In the genomic region with DNA sequence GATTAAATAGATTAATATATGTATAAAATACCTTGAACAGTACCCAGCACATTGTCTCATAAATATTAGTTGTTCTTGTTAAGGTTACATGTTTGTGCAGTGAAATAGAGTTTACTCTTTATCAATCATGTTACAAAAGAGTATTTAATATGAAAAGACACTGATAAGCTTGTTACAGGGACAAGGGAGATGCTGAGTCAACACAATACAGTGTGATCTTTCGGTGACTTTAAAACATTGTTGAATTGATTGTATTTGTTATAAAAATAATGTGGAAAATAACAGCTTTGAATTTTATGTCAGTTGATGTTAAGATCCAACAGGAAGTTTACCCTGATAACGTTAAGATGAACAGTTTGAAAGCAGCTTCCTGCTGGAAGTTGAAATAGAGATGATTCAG, we compare ENCODE assay signal across 24 cellular contexts.
"Had no signal": no experiment of that assay in that cellular context is flagged by ENCODE, and none has a peak within 500 bp of the region (broad histone marks: within the 10 kb centered on the region; RNA-seq: fewer than 3 reads in every experiment).

No MANE protein-coding gene starts in this region.

- DNase-seq: activated B cell treated with CpG ODN at 0.5 μM for 24 hours; activated CD4-positive, alpha-beta T cell treated with anti-CD3 and anti-CD28 coated beads for 36 hours; activated CD4-positive, alpha-beta T cell treated with anti-CD3 and anti-CD28 coated beads, Interleukin-2, amount 50 U/mL, for 4 hours; activated CD8-positive, alpha-beta memory T cell treated with anti-CD3 and anti-CD28 coated beads for 24 hours; activated CD8-positive, alpha-beta memory T cell treated with anti-CD3 and anti-CD28 coated beads, Interleukin-2, amount 50 U/mL, for 4 hours; activated naive CD4-positive, alpha-beta T cell treated with Interleukin-2 at 50 U/mL for 16 hours; activated naive CD8-positive, alpha-beta T cell treated with anti-CD3 and anti-CD28 coated beads for 36 hours; activated T-cell treated with anti-CD3 and anti-CD28 coated beads, Interleukin-2, amount 50 U/mL, for 24 hours; amniotic stem cell; colonic mucosa; dorsolateral prefrontal cortex; hypothalamus; left cardiac atrium; pancreas; psoas muscle; stimulated activated CD4-positive, alpha-beta T cell treated with anti-CD3 and anti-CD28 coated beads, Interleukin-12 subunit alpha, Interleukin-12 subunit beta, amount 100 ng/mL, for 4 hours; substantia nigra; thyroid gland had no signal

- ATAC-seq: activated CD4-positive, alpha-beta T cell treated with anti-CD3 and anti-CD28 coated beads for 36 hours; activated T-helper 17 cell treated with anti-CD3 and anti-CD28 coated beads, Interleukin-2, amount 50 U/mL, for 72 hours; gastroesophageal sphincter; left cardiac atrium; pancreas; psoas muscle had no signal

- H3K9me3 ChIP-seq: breast epithelium, colonic mucosa, gastroesophageal sphincter, neutrophil, pancreas, psoas muscle, right atrium auricular region, thyroid gland had no signal

- H3K27me3 ChIP-seq: colonic mucosa, gastroesophageal sphincter, neutrophil, pancreas, right atrium auricular region, thyroid gland had no signal

- H3K4me3 ChIP-seq: breast epithelium, colonic mucosa, gastroesophageal sphincter, pancreas, psoas muscle, right atrium auricular region, thyroid gland had no signal

- H3K27ac ChIP-seq: breast epithelium, neutrophil, psoas muscle, right atrium auricular region, thyroid gland had no signal

- H3K4me1 ChIP-seq: breast epithelium, colonic mucosa, pancreas, psoas muscle had no signal

- FAIRE-seq: islet of Langerhans, pancreas had no signal

- H3K36me3 ChIP-seq: breast epithelium, colonic mucosa had no signal
